Comparison of ENCODE assay signal across 7 cellular contexts in genomic region chr20:63969851-63970713, GRCh38. TPM values are rescaled to one million over a fixed set of nuclear protein-coding genes. Genes with fewer than 3 reads are reported as not detected.
DNase-seq lines count a peak whose midpoint lies in the region; ATAC-seq and TF ChIP-seq lines count a peak whose summit lies in the region.

Gene ZNF512B, minus strand, starts transcription at chr20:63969930. Its CDS starts 1,980 bp downstream, at chr20:63967950.

- peaks cover 9% of the 10 kb centered on the region for H3K36me3 Mint-ChIP-seq in effector memory CD8-positive, alpha-beta T cell (ENCODE audit: insufficient read depth)

- H3K27me3 Mint-ChIP-seq in effector memory CD8-positive, alpha-beta T cell: no peaks in the 10 kb centered on the region

- no peaks in the 10 kb centered on the region for H3K9me3 Mint-ChIP-seq in effector memory CD8-positive, alpha-beta T cell

- ATAC-seq in effector memory CD8-positive, alpha-beta T cell (replicated peaks): peak; percentile 45

- peak within 1 kb of the TSS; percentile 88 to 90 for H3K4me3 Mint-ChIP-seq in effector memory CD8-positive, alpha-beta T cell

- peak within 1 kb of the TSS; percentile 77 to 92 for H3K27ac Mint-ChIP-seq in effector memory CD8-positive, alpha-beta T cell

- H3K4me1 Mint-ChIP-seq in effector memory CD8-positive, alpha-beta T cell (ENCODE audit: low read depth in 2 of 2): peaks cover 13 to 15% of the 10 kb centered on the region in 2 donors

- TF ChIP-seq CTCF in GM12872 (IDR thresholded peaks at IDR 0.05; ENCODE audit: insufficient read depth, low read depth, low read length): 0 out of 3 replicates have a peak, but pooled peaks have one; percentile 7

- DNase-seq in NCI-H1930 (lab: John Stamatoyannopoulos, UW) (peak; percentile 45 to 74), lung microvascular endothelial cell (ENCODE audit: low read depth in 2 of 2) (peak; percentile 59 to 76), amniotic stem cell (lab: John Stamatoyannopoulos, UW) (no peak)
- peak; percentile 72 for DNase-seq in activated CD4-positive, alpha-beta T cell treated with anti-CD3 and anti-CD28 coated beads for 48 hours
- DNase-seq in effector memory CD8-positive, alpha-beta T cell: no peak
- DNase-seq in stimulated activated naive CD4-positive, alpha-beta T cell treated with Interleukin-2 at 50 U/mL for 16 hours (lab: John Stamatoyannopoulos, UW): peak; percentile 58

RNA-seq across cellular contexts. Expression of gene ZNF512B, which starts in this region (rescaled TPM):
- total RNA-seq in lung microvascular endothelial cell: 6.1 and 7.1 TPM in 2 replicates

Comparison
In these comparisons a context has a peak if more than half of its experiments do, and no peak if none do; other contexts are left out.
1. DNase-seq: peak in NCI-H1930 (2 of 2), activated CD4-positive, alpha-beta T cell treated with anti-CD3 and anti-CD28 coated beads for 48 hours (single experiment), lung microvascular endothelial cell (2 of 2) and stimulated activated naive CD4-positive, alpha-beta T cell treated with Interleukin-2 at 50 U/mL for 16 hours (single experiment); none in effector memory CD8-positive, alpha-beta T cell (0 of 3) and amniotic stem cell (single experiment).